In genomic region chr1:206461602-206462455, GRCh38 we compare ENCODE assay signal across 8 cellular contexts. TPM values are rescaled to one million over a fixed set of nuclear protein-coding genes. Genes with fewer than 3 reads are reported as not detected.
DNase-seq lines count a peak whose midpoint lies in the region; ATAC-seq, FAIRE-seq and TF ChIP-seq lines count a peak whose summit lies in the region.

No MANE protein-coding gene starts in this region.

- CTCF ChIA-PET in H1 (lab: Charles Lee; ENCODE audit: partially characterized antibody) = interaction anchor here (0.6 to 6.6 kb wide), 21 partner anchors 9 to 313 kb away, joined by 3 to 76 read pairs (median 4); partner anchors contain the start of gene IKBKE

- no peak overlapping the region for H2BK120ac ChIP-seq in H1 (replicated peaks; ENCODE audit: low read depth, low read length)

- no peaks in the 10 kb centered on the region for H3K79me2 ChIP-seq in H1 (ENCODE audit: control insufficient read depth in 1 of 2, insufficient read depth in 2 of 2, low read length in 2 of 2)

- no peak overlapping the region for H2BK5ac ChIP-seq in H1 (ENCODE audit: low read depth, low read length)

- H3K4me3 ChIP-seq in H1 (ENCODE audit: extremely low read depth in 1 of 4, insufficient read depth in 2 of 4, low read depth in 3 of 4, low read length in 4 of 4) = no peak overlapping the region

- no peak overlapping the region for H4K91ac ChIP-seq in H1 (replicated peaks; ENCODE audit: insufficient read length, low read length)

- DNase-seq in GM03348 (ENCODE audit: low spot score) (peak; percentile 82), NOMO-1 treated with dmso at 0.1 percent for 144 hours (lab: John Stamatoyannopoulos, UW; ENCODE audit: unreplicated experiment) (peak; percentile 7), H1 (ENCODE audit: low read depth in 1 of 2, low spot score in 2 of 2) (peak in 1 of 2 experiments; percentile 82), mucosa of gallbladder (ENCODE audit: low spot score) (peak; percentile 83)
- DNase-seq in activated CD8-positive, alpha-beta memory T cell treated with anti-CD3 and anti-CD28 coated beads for 4 hours (ENCODE audit: low read depth in 2 of 2) = peak; percentile 50 to 57
- peak; percentile 34 to 81 (median 55) for DNase-seq in stimulated activated naive CD4-positive, alpha-beta T cell (lab: John Stamatoyannopoulos, UW)

- no peak for FAIRE-seq in H1 (lab: Jason Lieb, UNC)

- H3K18ac ChIP-seq in H1 (ENCODE audit: extremely low read depth, low read length) = no peak overlapping the region

- H3K56ac ChIP-seq in H1 (replicated peaks; ENCODE audit: insufficient read length, low read depth, low read length) = no peak overlapping the region

- no peaks in the 10 kb centered on the region for H3K4me1 ChIP-seq in H1 (replicated peaks in 1 of 4; ENCODE audit: control insufficient read depth in 3 of 4, insufficient read depth in 4 of 4, low read length in 3 of 4)

- WGBS in H1 (ENCODE audit: extremely low coverage in 1 of 2, insufficient coverage in 1 of 2, insufficient read length in 1 of 2, insufficient replicate concordance in 2 of 2, low coverage in 1 of 2, low lambda C conversion rate in 2 of 2, missing lambda C conversion rate in 1 of 2), 2 experiments = 85% methylated on average over 9 of the region's 9 CpGs; no CpG with 5 or more reads in 1 of the 2 experiments

- H4K8ac ChIP-seq in H1 (ENCODE audit: extremely low read depth, insufficient read depth, low read length) = no peak overlapping the region

- no peak for TF ChIP-seq POLR2A in H1 (IDR thresholded peaks at IDR 0.05; ENCODE audit: control extremely low read depth in 1 of 2, low read depth in 2 of 2, low read length in 2 of 2)

- H3K79me1 ChIP-seq in H1 (ENCODE audit: low read depth, low read length) = no peaks in the 10 kb centered on the region; the same call in 1 of the 2 replicates

- POLR2A ChIA-PET in H1 (lab: Charles Lee; ENCODE audit: partially characterized antibody) = interaction anchor here (1.5 to 1.8 kb wide), 2 partner anchors 9 kb away, joined by 5 to 7 read pairs; partner anchors contain the start of gene IKBKE

- peak in 2 of 3 experiments; percentile 62 to 76; a peak in 2 of 4 replicates for TF ChIP-seq CTCF in H1 (IDR thresholded peaks at IDR 0.05; ENCODE audit: control extremely low read depth in 1 of 3, insufficient read depth in 1 of 3, low read depth in 1 of 3, low read length in 3 of 3)

- H2BK15ac ChIP-seq in H1 (ENCODE audit: low read length) = no peak overlapping the region

- no peaks in the 10 kb centered on the region for H3K9me3 ChIP-seq in H1 (ENCODE audit: insufficient read depth in 2 of 2, low read depth in 1 of 2, low read length in 1 of 2)

- no peak overlapping the region for H3K9ac ChIP-seq in H1 (replicated peaks in 1 of 4; ENCODE audit: extremely low read depth in 1 of 4, low read depth in 3 of 4, low read length in 3 of 4)

- no peak overlapping the region for H3K4ac ChIP-seq in H1 (replicated peaks; ENCODE audit: insufficient read length, low read depth, low read length)

- H3K36me3 ChIP-seq in H1 (ENCODE audit: control insufficient read depth in 2 of 4, insufficient read depth in 4 of 4, low read length in 3 of 4) = peaks cover 0 to 3% (median 0%) of the 10 kb centered on the region in 4 experiments; a peak in 2 of 8 replicates

- H3K4me2 ChIP-seq in H1 (ENCODE audit: insufficient read depth in 1 of 2, low read depth in 2 of 2, low read length in 2 of 2) = no peak overlapping the region

- no peak overlapping the region for H3K14ac ChIP-seq in H1 (ENCODE audit: insufficient read length)

- no peak overlapping the region for H2AK5ac ChIP-seq in H1 (ENCODE audit: low read depth, low read length)

- H4K5ac ChIP-seq in H1 (ENCODE audit: insufficient read length, low read depth, low read length) = no peak overlapping the region

- no peak overlapping the region for H2AFZ ChIP-seq in H1 (ENCODE audit: low read length)

- H2BK12ac ChIP-seq in H1 (ENCODE audit: low read depth, low read length) = no peak overlapping the region

- TF ChIP-seq EP300 in H1 (IDR thresholded peaks at IDR 0.05; ENCODE audit: borderline replicate concordance in 1 of 2, low read depth in 2 of 2, low read length in 2 of 2) = no peak

- peak; percentile 63 to 73 for TF ChIP-seq RAD21 in H1 (IDR thresholded peaks at IDR 0.05 in 1 of 2, conservative IDR thresholded peaks at IDR 0.05 in 1 of 2; ENCODE audit: low read depth in 2 of 2, low read length in 2 of 2)

- H3K27ac ChIP-seq in H1 (ENCODE audit: low read depth, low read length) = no peak overlapping the region

- H3K23me2 ChIP-seq in H1 (ENCODE audit: low read depth, low read length) = no peaks in the 10 kb centered on the region; the same call in 1 of the 2 replicates

- peak; percentile 55 for ATAC-seq in HG03432 (IDR thresholded peaks at IDR 0.05; ENCODE audit: unreplicated experiment)
- no peak for ATAC-seq in HG03342 (IDR thresholded peaks at IDR 0.05; ENCODE audit: unreplicated experiment)

- no peaks in the 10 kb centered on the region; a peak in 1 of 7 replicates for H3K27me3 ChIP-seq in H1 (replicated peaks in 1 of 4; ENCODE audit: control insufficient read depth in 3 of 4, extremely low read depth in 1 of 4, insufficient read depth in 3 of 4, low read length in 3 of 4)

- H3K23ac ChIP-seq in H1 (ENCODE audit: insufficient read length) = no peak overlapping the region

- peaks cover 0 to 1% of the 10 kb centered on the region in 2 experiments for H4K20me1 ChIP-seq in H1 (replicated peaks in 1 of 2; ENCODE audit: control insufficient read depth in 1 of 2, insufficient read depth in 2 of 2, low read length in 2 of 2)

- no peak overlapping the region for H2BK20ac ChIP-seq in H1 (ENCODE audit: low read length)

TF ChIP-seq in H1, 55 proteins besides CTCF, POLR2A, EP300 and RAD21:
- TF ChIP-seq POU5F1 (IDR thresholded peaks at IDR 0.05; ENCODE audit: low read depth, low read length) (no peak), CREB1 (IDR thresholded peaks at IDR 0.05) (no peak), RXRA (IDR thresholded peaks at IDR 0.05; ENCODE audit: insufficient read depth, low read depth, low read length) (no peak), ASH2L (IDR thresholded peaks at IDR 0.05; ENCODE audit: low read length) (no peak), CTBP2 (IDR thresholded peaks at IDR 0.05; ENCODE audit: borderline replicate concordance, insufficient read depth, insufficient read length, low read length) (no peak), RBBP5 (IDR thresholded peaks at IDR 0.05; ENCODE audit: borderline replicate concordance, low read depth, low read length) (no peak), GTF2F1 (IDR thresholded peaks at IDR 0.05; ENCODE audit: borderline replicate concordance, low read depth, low read length) (no peak)

RNA-seq across cellular contexts. Expression of gene IKBKE, which starts 8.4 kb away (rescaled TPM):
- 8.6 and 9.8 TPM in 2 replicates for total RNA-seq in H1 (2021; fragmentation: NEBNext Ultra II Directional; extraction: Animal tissue kit (Norgen Biotek cat#: 25700))
- 9.1 and 12.0 TPM in 2 replicates for polyA plus RNA-seq in H1 (2011; rRNA removed)
- polyA plus RNA-seq in H1 (2011; cell fraction: cytosol; rRNA removed) = 9.0 TPM
- polyA plus RNA-seq in H1 (2011; cell fraction: nucleus; rRNA removed) = 24.8 TPM
- 7.5 to 13.1 TPM (median 12.1 TPM) in 4 replicates for polyA plus RNA-seq in H1 (2012, experiment 1 of 2)
- 7.7 TPM for polyA plus RNA-seq in H1 (2012, experiment 2 of 2)
- polyA plus RNA-seq in H1 (2013, experiment 1 of 2) = 4.2 TPM
- polyA plus RNA-seq in H1 (2013, experiment 2 of 2) = 3.9 TPM
- polyA minus RNA-seq in H1 (2011; rRNA and poly(A)+ RNA removed) = 13.0 and 19.8 TPM in 2 replicates
- polyA minus RNA-seq in H1 (2011; cell fraction: cytosol; rRNA and poly(A)+ RNA removed) = 5.9 TPM
- 15.1 TPM for polyA minus RNA-seq in H1 (2011; cell fraction: nucleus; rRNA and poly(A)+ RNA removed)
- total RNA-seq in mucosa of gallbladder = 11.7 TPM

RNA-seq across cellular contexts. Expression of gene RASSF5, which starts 45.5 kb away (rescaled TPM):
- total RNA-seq in H1 (2021; fragmentation: NEBNext Ultra II Directional; extraction: Animal tissue kit (Norgen Biotek cat#: 25700)) = 1.8 and 2.3 TPM in 2 replicates
- 0.82 and 1.2 TPM in 2 replicates for polyA plus RNA-seq in H1 (2011; rRNA removed)
- 1.00 TPM for polyA plus RNA-seq in H1 (2011; cell fraction: cytosol; rRNA removed)
- polyA plus RNA-seq in H1 (2011; cell fraction: nucleus; rRNA removed) = 3.0 TPM
- polyA plus RNA-seq in H1 (2012, experiment 1 of 2) = 0.83 to 1.0 TPM (median 1.0 TPM) in 4 replicates
- polyA plus RNA-seq in H1 (2012, experiment 2 of 2) = 0.83 TPM
- polyA plus RNA-seq in H1 (2013, experiment 1 of 2) = 1.3 TPM
- polyA plus RNA-seq in H1 (2013, experiment 2 of 2) = 1.7 TPM
- 0.95 and 2.3 TPM in 2 replicates for polyA minus RNA-seq in H1 (2011; rRNA and poly(A)+ RNA removed)
- polyA minus RNA-seq in H1 (2011; cell fraction: cytosol; rRNA and poly(A)+ RNA removed) = 2.6 TPM
- polyA minus RNA-seq in H1 (2011; cell fraction: nucleus; rRNA and poly(A)+ RNA removed) = 2.4 TPM
- 49.5 TPM for total RNA-seq in mucosa of gallbladder

Comparison
In these comparisons a context has a peak if more than half of its experiments do, and no peak if none do; other contexts are left out.
1. RNA of gene RASSF5, which starts 45.5 kb away (total RNA-seq): 49.5 TPM in mucosa of gallbladder (single experiment); 1.8 to 2.3 TPM in H1; every median in the first group is over 10 times any median in the second.